1 cellular context compared by ENCODE assay signal in genomic region chr15:75455982-75456531, GRCh38.
TF ChIP-seq lines count a peak whose summit lies in the region.

No MANE protein-coding gene starts in this region.

TF ChIP-seq in HCT116, 20 proteins besides CTCF, POLR2A, EP300 and RAD21 (continued from another document):
- TF ChIP-seq, protein P1, sequence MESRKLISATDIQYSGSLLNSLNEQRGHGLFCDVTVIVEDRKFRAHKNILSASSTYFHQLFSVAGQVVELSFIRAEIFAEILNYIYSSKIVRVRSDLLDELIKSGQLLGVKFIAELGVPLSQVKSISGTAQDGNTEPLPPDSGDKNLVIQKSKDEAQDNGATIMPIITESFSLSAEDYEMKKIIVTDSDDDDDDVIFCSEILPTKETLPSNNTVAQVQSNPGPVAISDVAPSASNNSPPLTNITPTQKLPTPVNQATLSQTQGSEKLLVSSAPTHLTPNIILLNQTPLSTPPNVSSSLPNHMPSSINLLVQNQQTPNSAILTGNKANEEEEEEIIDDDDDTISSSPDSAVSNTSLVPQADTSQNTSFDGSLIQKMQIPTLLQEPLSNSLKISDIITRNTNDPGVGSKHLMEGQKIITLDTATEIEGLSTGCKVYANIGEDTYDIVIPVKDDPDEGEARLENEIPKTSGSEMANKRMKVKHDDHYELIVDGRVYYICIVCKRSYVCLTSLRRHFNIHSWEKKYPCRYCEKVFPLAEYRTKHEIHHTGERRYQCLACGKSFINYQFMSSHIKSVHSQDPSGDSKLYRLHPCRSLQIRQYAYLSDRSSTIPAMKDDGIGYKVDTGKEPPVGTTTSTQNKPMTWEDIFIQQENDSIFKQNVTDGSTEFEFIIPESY (IDR thresholded peaks at IDR 0.05; ENCODE audit: extremely low read depth, insufficient replicate concordance, low read length): no peak
- no peak for TF ChIP-seq FOSL1 (IDR thresholded peaks at IDR 0.05; ENCODE audit: low read depth)
- no peak for TF ChIP-seq TCF7L2 (IDR thresholded peaks at IDR 0.05; ENCODE audit: borderline replicate concordance, extremely low read depth, insufficient read depth, insufficient read length)
- TF ChIP-seq ELF1 (IDR thresholded peaks at IDR 0.05; ENCODE audit: borderline replicate concordance, low read depth): no peak
- no peak for TF ChIP-seq SIN3A (IDR thresholded peaks at IDR 0.05; ENCODE audit: low read depth)
- no peak for TF ChIP-seq JUND (IDR thresholded peaks at IDR 0.05)
- TF ChIP-seq CEBPB (IDR thresholded peaks at IDR 0.05; ENCODE audit: low read depth): no peak
- TF ChIP-seq ZNF274 (IDR thresholded peaks at IDR 0.05; ENCODE audit: low read depth, low read length): no peak
- TF ChIP-seq, protein P2, sequence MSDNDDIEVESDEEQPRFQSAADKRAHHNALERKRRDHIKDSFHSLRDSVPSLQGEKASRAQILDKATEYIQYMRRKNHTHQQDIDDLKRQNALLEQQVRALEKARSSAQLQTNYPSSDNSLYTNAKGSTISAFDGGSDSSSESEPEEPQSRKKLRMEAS (IDR thresholded peaks at IDR 0.05): no peak
TF ChIP-seq in HCT116: peak in this region for 0.
